9 cellular contexts compared by ENCODE assay signal in genomic region chr4:92305878-92306520, GRCh38. TPM values are rescaled to one million over a fixed set of nuclear protein-coding genes. Genes with fewer than 3 reads are reported as not detected.
DNase-seq lines count a peak whose midpoint lies in the region; ATAC-seq and TF ChIP-seq lines count a peak whose summit lies in the region.
"Had no signal": no experiment of that assay in that cellular context is flagged by ENCODE, and none has a peak within 500 bp of the region (broad histone marks: within the 10 kb centered on the region; RNA-seq: fewer than 3 reads in every experiment).

No MANE protein-coding gene starts in this region.

- no peaks in the 10 kb centered on the region; the same call in 1 of the 2 replicates for H3K4me1 ChIP-seq in BE2C

- H3K36me3 Mint-ChIP-seq in neural crest cell (ENCODE audit: low read depth): no peaks in the 10 kb centered on the region
- H3K36me3 Mint-ChIP-seq: activated naive CD4-positive, alpha-beta T cell treated with anti-CD3 and anti-CD28 coated beads, Interleukin-2, amount 50 U/mL, for 24 hours had no signal

- H3K4me3 Mint-ChIP-seq in neural crest cell: peak overlapping the region; percentile 89
- H3K4me3 Mint-ChIP-seq: activated naive CD4-positive, alpha-beta T cell treated with anti-CD3 and anti-CD28 coated beads, Interleukin-2, amount 50 U/mL, for 24 hours had no signal

- H3K27me3 Mint-ChIP-seq in neural crest cell (ENCODE audit: low read depth): peaks cover 55% of the 10 kb centered on the region

- no peak overlapping the region for H3K27ac Mint-ChIP-seq in neural crest cell (ENCODE audit: unreplicated experiment)
- H3K27ac Mint-ChIP-seq: activated naive CD4-positive, alpha-beta T cell treated with anti-CD3 and anti-CD28 coated beads, Interleukin-2, amount 50 U/mL, for 24 hours had no signal

- ATAC-seq in HG03175 (IDR thresholded peaks at IDR 0.05; ENCODE audit: unreplicated experiment) (no peak), GM21529 (IDR thresholded peaks at IDR 0.05; ENCODE audit: unreplicated experiment) (no peak)

- no peak for TF ChIP-seq CTCF in BE2C (IDR thresholded peaks at IDR 0.05; ENCODE audit: low read depth, low read length)
- no peak for TF ChIP-seq CTCF in neural crest cell (conservative IDR thresholded peaks at IDR 0.05)

- H3K27me3 ChIP-seq in BE2C: peaks cover 48% of the 10 kb centered on the region

- peaks cover 38% of the 10 kb centered on the region for H3K4me1 Mint-ChIP-seq in neural crest cell
- H3K4me1 Mint-ChIP-seq: activated naive CD4-positive, alpha-beta T cell treated with anti-CD3 and anti-CD28 coated beads, Interleukin-2, amount 50 U/mL, for 24 hours had no signal

- no peaks in the 10 kb centered on the region for H3K9me3 Mint-ChIP-seq in neural crest cell
- H3K9me3 Mint-ChIP-seq: activated naive CD4-positive, alpha-beta T cell treated with anti-CD3 and anti-CD28 coated beads, Interleukin-2, amount 50 U/mL, for 24 hours had no signal

- peak; percentile 28 for DNase-seq in BE2C
- DNase-seq in NCI-H524 (lab: John Stamatoyannopoulos, UW): peak; percentile 62 to 80
- DNase-seq in fibroblast of gingiva (ENCODE audit: low read depth): peak; percentile 1
- DNase-seq in neural crest cell (ENCODE audit: low read depth, low spot score): peak; percentile 12
- DNase-seq in HT-29 (ENCODE audit: low spot score): no peak
- no peak for DNase-seq in putamen (ENCODE audit: low spot score)

- no peaks in the 10 kb centered on the region for H3K9me3 ChIP-seq in BE2C

- H3K4me3 ChIP-seq in BE2C (ENCODE audit: low read depth, low read length): peak overlapping the region; percentile 50

- no peaks in the 10 kb centered on the region for H3K36me3 ChIP-seq in BE2C

RNA-seq across cellular contexts. Expression of gene GRID2, which starts 2.2 kb away (rescaled TPM):
- not detected for polyA plus RNA-seq in BE2C (2012; ENCODE audit: insufficient read depth, insufficient read length, low read depth)
- 1.3 TPM in 2 replicates for total RNA-seq in neural crest cell
- total RNA-seq in HT-29 (2014; rRNA removed; shearing (Covaris generic)): not detected in 2 replicates

Comparison
In these comparisons a context has a peak if more than half of its experiments do, and no peak if none do; other contexts are left out.
1. DNase-seq: peak in BE2C (single experiment), NCI-H524 (2 of 2), fibroblast of gingiva (single experiment) and neural crest cell (single experiment); none in HT-29 (single experiment) and putamen (single experiment).